Comparison of ENCODE assay signal across 19 cellular contexts in the genomic region with DNA sequence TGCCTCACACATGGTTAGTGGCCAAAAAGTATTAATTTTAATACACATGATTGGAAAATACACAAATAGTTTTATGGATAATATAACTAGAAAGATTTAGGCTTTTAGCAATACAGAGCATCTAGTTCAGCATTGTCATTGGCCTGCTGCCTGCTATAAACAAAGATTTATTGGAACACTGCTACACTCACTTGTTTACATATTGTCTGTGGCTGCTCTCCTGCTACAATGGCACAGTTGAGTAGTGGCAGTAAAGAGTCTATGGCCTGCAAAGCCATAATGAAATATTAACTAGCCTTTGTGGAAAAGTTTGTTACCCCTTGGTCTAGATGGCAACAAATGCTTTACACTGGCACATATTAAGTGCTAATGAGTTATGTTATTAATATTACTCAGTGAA. TPM values are rescaled to one million over a fixed set of nuclear protein-coding genes. Genes with fewer than 3 reads are reported as not detected.
A peak's percentile ranks its signal among the peaks of the same experiment; 100 is the strongest.
DNase-seq lines count a peak whose midpoint lies in the region; ATAC-seq lines count a peak whose summit lies in the region.
"Had no signal": no experiment of that assay in that cellular context is flagged by ENCODE, and none has a peak within 500 bp of the region (broad histone marks: within the 10 kb centered on the region; RNA-seq: fewer than 3 reads in every experiment).

No MANE protein-coding gene starts in this region.

- H3K36me3 Mint-ChIP-seq in activated CD8-positive, alpha-beta memory T cell treated with anti-CD3 and anti-CD28 coated beads, Interleukin-2, amount 10 ng/mL, durations not matched to agents 7 days and 5 days: peaks cover 16% of the 10 kb centered on the region
- peaks cover 74% of the 10 kb centered on the region for H3K36me3 Mint-ChIP-seq in activated T-helper 17 cell treated with anti-CD3 and anti-CD28 coated beads, Interleukin-2, amount 50 U/mL, for 72 hours (ENCODE audit: low read depth)

- peak; percentile 59 for ATAC-seq in left lobe of liver
- no peak for ATAC-seq in activated CD8-positive, alpha-beta memory T cell treated with anti-CD3 and anti-CD28 coated beads, Interleukin-2, amount 10 ng/mL, durations not matched to agents 7 days and 5 days
- no peak for ATAC-seq in activated T-helper 17 cell treated with anti-CD3 and anti-CD28 coated beads, Interleukin-2, amount 50 U/mL, for 72 hours (replicated peaks)
- ATAC-seq: A549, SK-N-SH treated with all-trans-retinoic acid at 6 μM for 48 hours had no signal

- no peaks in the 10 kb centered on the region for H3K27me3 Mint-ChIP-seq in activated CD8-positive, alpha-beta memory T cell treated with anti-CD3 and anti-CD28 coated beads, Interleukin-2, amount 10 ng/mL, durations not matched to agents 7 days and 5 days
- no peaks in the 10 kb centered on the region for H3K27me3 Mint-ChIP-seq in activated T-helper 17 cell treated with anti-CD3 and anti-CD28 coated beads, Interleukin-2, amount 50 U/mL, for 72 hours
- H3K27me3 Mint-ChIP-seq: CD4-positive, CD25-positive, alpha-beta regulatory T cell had no signal

- H3K4me3 Mint-ChIP-seq in activated CD8-positive, alpha-beta memory T cell treated with anti-CD3 and anti-CD28 coated beads, Interleukin-2, amount 10 ng/mL, durations not matched to agents 7 days and 5 days: no peak overlapping the region
- no peak overlapping the region for H3K4me3 Mint-ChIP-seq in activated T-helper 17 cell treated with anti-CD3 and anti-CD28 coated beads, Interleukin-2, amount 50 U/mL, for 72 hours
- H3K4me3 Mint-ChIP-seq: CD4-positive, CD25-positive, alpha-beta regulatory T cell had no signal

- CTCF ChIA-PET in activated CD8-positive, alpha-beta memory T cell treated with anti-CD3 and anti-CD28 coated beads, Interleukin-2, amount 10 ng/mL, durations not matched to agents 7 days and 5 days (lab: Charles Lee): no interaction called here

- peaks cover 8% of the 10 kb centered on the region for H3K4me1 Mint-ChIP-seq in activated CD8-positive, alpha-beta memory T cell treated with anti-CD3 and anti-CD28 coated beads, Interleukin-2, amount 10 ng/mL, durations not matched to agents 7 days and 5 days
- H3K4me1 Mint-ChIP-seq in activated T-helper 17 cell treated with anti-CD3 and anti-CD28 coated beads, Interleukin-2, amount 50 U/mL, for 72 hours: peaks cover 5% of the 10 kb centered on the region

- no peak overlapping the region for H3K27ac Mint-ChIP-seq in activated CD8-positive, alpha-beta memory T cell treated with anti-CD3 and anti-CD28 coated beads, Interleukin-2, amount 10 ng/mL, durations not matched to agents 7 days and 5 days
- H3K27ac Mint-ChIP-seq in activated T-helper 17 cell treated with anti-CD3 and anti-CD28 coated beads, Interleukin-2, amount 50 U/mL, for 72 hours: no peak overlapping the region
- H3K27ac Mint-ChIP-seq: CD4-positive, CD25-positive, alpha-beta regulatory T cell had no signal

- DNase-seq in NCI-H526 (lab: John Stamatoyannopoulos, UW) (peak; percentile 3 to 5), NCI-H526 treated with DMSO at 0.1 percent for 48 hours (lab: John Stamatoyannopoulos, UW) (no peak), NCI-H774 (lab: John Stamatoyannopoulos, UW) (peak; percentile 57), left lobe of liver (ENCODE audit: low spot score) (no peak), 8988T (no peak), G401 (ENCODE audit: low spot score) (no peak)
- no peak for DNase-seq in activated CD8-positive, alpha-beta memory T cell treated with anti-CD3 and anti-CD28 coated beads, Interleukin-2, amount 10 ng/mL, durations not matched to agents 7 days and 5 days
- DNase-seq: CD4-positive, CD25-positive, alpha-beta regulatory T cell; DND-41; IMR-90; MV-4-11; NCI-H1417 treated with DMSO at 0.1 percent for 48 hours; NCI-H2029 treated with DMSO at 0.1 percent for 48 hours; NCI-H226; Peyer's patch; Right ventricle myocardium superior had no signal

- H3K9me3 Mint-ChIP-seq in activated CD8-positive, alpha-beta memory T cell treated with anti-CD3 and anti-CD28 coated beads, Interleukin-2, amount 10 ng/mL, durations not matched to agents 7 days and 5 days (ENCODE audit: low read depth): no peaks in the 10 kb centered on the region
- H3K9me3 Mint-ChIP-seq in activated T-helper 17 cell treated with anti-CD3 and anti-CD28 coated beads, Interleukin-2, amount 50 U/mL, for 72 hours: no peaks in the 10 kb centered on the region
- H3K9me3 Mint-ChIP-seq: CD4-positive, CD25-positive, alpha-beta regulatory T cell had no signal

- in situ Hi-C loops in G401 (cut with HindIII; ENCODE audit: low sequenced_read_pairs): no loop called here

RNA-seq across cellular contexts. Expression of a gene that starts 37.8 kb away (rescaled TPM):
- total RNA-seq in left lobe of liver: 19.3 TPM
- 10 to 100 TPM; 64.9 to 68.7 TPM for total RNA-seq in activated CD8-positive, alpha-beta memory T cell treated with anti-CD3 and anti-CD28 coated beads, Interleukin-2, amount 10 ng/mL, durations not matched to agents 7 days and 5 days
- total RNA-seq in activated T-helper 17 cell treated with anti-CD3 and anti-CD28 coated beads, Interleukin-2, amount 50 U/mL, for 72 hours: 10 to 100 TPM; 58.8 to 65.7 TPM
- total RNA-seq in G401 (2014; rRNA removed; shearing (Covaris generic)): 23.3 and 35.2 TPM in 2 replicates

RNA-seq across cellular contexts. Expression of a gene that starts 44.4 kb away (rescaled TPM):
- 2.5 TPM for total RNA-seq in left lobe of liver
- total RNA-seq in activated CD8-positive, alpha-beta memory T cell treated with anti-CD3 and anti-CD28 coated beads, Interleukin-2, amount 10 ng/mL, durations not matched to agents 7 days and 5 days: 10 to 100 TPM in 1 of 2 experiments, 1 to 10 TPM in 1; 9.6 to 10.3 TPM
- 1 to 10 TPM; 5.6 to 9.5 TPM for total RNA-seq in activated T-helper 17 cell treated with anti-CD3 and anti-CD28 coated beads, Interleukin-2, amount 50 U/mL, for 72 hours
- 26.6 and 31.7 TPM in 2 replicates for total RNA-seq in G401 (2014; rRNA removed; shearing (Covaris generic))

Comparison
In these comparisons a context has a peak if more than half of its experiments do, and no peak if none do; other contexts are left out.
1. DNase-seq: peak in NCI-H526 (2 of 2) and NCI-H774 (single experiment); none in NCI-H526 treated with DMSO at 0.1 percent for 48 hours (single experiment), left lobe of liver (single experiment), activated CD8-positive, alpha-beta memory T cell treated with anti-CD3 and anti-CD28 coated beads, Interleukin-2, amount 10 ng/mL, durations not matched to agents 7 days and 5 days (single experiment), 8988T (single experiment) and G401 (single experiment).